8 cellular contexts compared by ENCODE assay signal in genomic region chr12:11877869-11878780, GRCh38.
DNase-seq lines count a peak whose midpoint lies in the region; ATAC-seq lines count a peak whose summit lies in the region.

No MANE protein-coding gene starts in this region.

- H3K27me3 Mint-ChIP-seq in activated CD4-positive, alpha-beta memory T cell treated with anti-CD3 and anti-CD28 coated beads for 36 hours, result no peaks in the 10 kb centered on the region
- H3K27me3 Mint-ChIP-seq in activated CD4-positive, alpha-beta memory T cell treated with anti-CD3 and anti-CD28 coated beads, Interleukin-2, amount 10 ng/mL, durations not matched to agents 7 days and 5 days, result no peaks in the 10 kb centered on the region
- no peaks in the 10 kb centered on the region for H3K27me3 Mint-ChIP-seq in effector memory CD8-positive, alpha-beta T cell

- 0 out of 2 replicates have a peak, but pooled peaks cover 12% of the 10 kb centered on the region for H3K36me3 ChIP-seq in SJSA1

- peaks cover 53% of the 10 kb centered on the region for H3K36me3 Mint-ChIP-seq in activated CD4-positive, alpha-beta memory T cell treated with anti-CD3 and anti-CD28 coated beads for 36 hours
- H3K36me3 Mint-ChIP-seq in activated CD4-positive, alpha-beta memory T cell treated with anti-CD3 and anti-CD28 coated beads, Interleukin-2, amount 10 ng/mL, durations not matched to agents 7 days and 5 days (ENCODE audit: low read depth), result peaks cover 57% of the 10 kb centered on the region
- peaks cover 86% of the 10 kb centered on the region for H3K36me3 Mint-ChIP-seq in stimulated activated effector memory CD8-positive, alpha-beta T cell treated with anti-CD3 and anti-CD28 coated beads, Interleukin-12 subunit alpha, Interleukin-12 subunit beta, amount 100 ng/mL, for 72 hours
- no peaks in the 10 kb centered on the region for H3K36me3 Mint-ChIP-seq in effector memory CD8-positive, alpha-beta T cell (ENCODE audit: insufficient read depth)

- peak overlapping the region; percentile 55 for H3K27ac Mint-ChIP-seq in activated CD4-positive, alpha-beta memory T cell treated with anti-CD3 and anti-CD28 coated beads for 36 hours
- no peak overlapping the region for H3K27ac Mint-ChIP-seq in activated CD4-positive, alpha-beta memory T cell treated with anti-CD3 and anti-CD28 coated beads, Interleukin-2, amount 10 ng/mL, durations not matched to agents 7 days and 5 days
- no peak overlapping the region for H3K27ac Mint-ChIP-seq in stimulated activated effector memory CD8-positive, alpha-beta T cell treated with anti-CD3 and anti-CD28 coated beads, Interleukin-12 subunit alpha, Interleukin-12 subunit beta, amount 100 ng/mL, for 72 hours
- H3K27ac Mint-ChIP-seq in effector memory CD8-positive, alpha-beta T cell, result no peak overlapping the region

- POLR2A ChIA-PET in activated CD4-positive, alpha-beta memory T cell treated with anti-CD3 and anti-CD28 coated beads for 36 hours (lab: Charles Lee), result interaction anchor here (1.1 to 1.3 kb wide), 2 partner anchors 24 to 132 kb away, joined by 3 to 4 read pairs; no protein-coding TSS in a partner anchor
- POLR2A ChIA-PET in activated CD4-positive, alpha-beta memory T cell treated with anti-CD3 and anti-CD28 coated beads, Interleukin-2, amount 10 ng/mL, durations not matched to agents 7 days and 5 days (lab: Charles Lee), result no interaction called here

- DNase-seq in activated CD4-positive, alpha-beta memory T cell treated with anti-CD3 and anti-CD28 coated beads for 36 hours, result peak; percentile 37
- no peak for DNase-seq in activated CD4-positive, alpha-beta memory T cell treated with anti-CD3 and anti-CD28 coated beads, Interleukin-2, amount 10 ng/mL, durations not matched to agents 7 days and 5 days
- DNase-seq in SJSA1 (ENCODE audit: low read depth in 1 of 2, low spot score in 2 of 2), result peak; percentile 76 to 78
- DNase-seq in glomerular visceral epithelial cell (ENCODE audit: extremely low spot score), result peak; percentile 74
- no peak for DNase-seq in stimulated activated effector memory CD8-positive, alpha-beta T cell treated with anti-CD3 and anti-CD28 coated beads, Interleukin-12 subunit alpha, Interleukin-12 subunit beta, amount 100 ng/mL, for 72 hours (ENCODE audit: low spot score in 2 of 2)
- no peak for DNase-seq in effector memory CD8-positive, alpha-beta T cell

- H3K4me3 ChIP-seq in SJSA1, result no peak overlapping the region
- H3K4me3 ChIP-seq in skin epidermis, result no peak overlapping the region

- no peaks in the 10 kb centered on the region for H3K27me3 ChIP-seq in SJSA1 (replicated peaks)

- ATAC-seq in stimulated activated effector memory CD8-positive, alpha-beta T cell treated with anti-CD3 and anti-CD28 coated beads, Interleukin-12 subunit alpha, Interleukin-12 subunit beta, amount 100 ng/mL, for 72 hours, result no peak
- no peak for ATAC-seq in HG03571 (IDR thresholded peaks at IDR 0.05; ENCODE audit: unreplicated experiment)
- ATAC-seq in effector memory CD8-positive, alpha-beta T cell (replicated peaks), result no peak

- no peak overlapping the region for H3K4me3 Mint-ChIP-seq in activated CD4-positive, alpha-beta memory T cell treated with anti-CD3 and anti-CD28 coated beads for 36 hours
- no peak overlapping the region for H3K4me3 Mint-ChIP-seq in activated CD4-positive, alpha-beta memory T cell treated with anti-CD3 and anti-CD28 coated beads, Interleukin-2, amount 10 ng/mL, durations not matched to agents 7 days and 5 days
- H3K4me3 Mint-ChIP-seq in stimulated activated effector memory CD8-positive, alpha-beta T cell treated with anti-CD3 and anti-CD28 coated beads, Interleukin-12 subunit alpha, Interleukin-12 subunit beta, amount 100 ng/mL, for 72 hours, result no peak overlapping the region
- no peak overlapping the region for H3K4me3 Mint-ChIP-seq in effector memory CD8-positive, alpha-beta T cell

- peak overlapping the region; percentile 15 for H3K27ac ChIP-seq in SJSA1
- peak overlapping the region in 17 of 21 experiments; percentile 10 to 63 (median 42) for H3K27ac ChIP-seq in skin epidermis

- intact Hi-C loops in activated CD4-positive, alpha-beta memory T cell treated with anti-CD3 and anti-CD28 coated beads for 36 hours (cut with micrococcal nuclease), result loop anchor here (2.0 to 5.0 kb wide), 4 partner anchors 66 to 226 kb away; no protein-coding TSS in a partner anchor

- no peaks in the 10 kb centered on the region for H3K9me3 Mint-ChIP-seq in activated CD4-positive, alpha-beta memory T cell treated with anti-CD3 and anti-CD28 coated beads for 36 hours
- no peaks in the 10 kb centered on the region for H3K9me3 Mint-ChIP-seq in activated CD4-positive, alpha-beta memory T cell treated with anti-CD3 and anti-CD28 coated beads, Interleukin-2, amount 10 ng/mL, durations not matched to agents 7 days and 5 days
- no peaks in the 10 kb centered on the region for H3K9me3 Mint-ChIP-seq in stimulated activated effector memory CD8-positive, alpha-beta T cell treated with anti-CD3 and anti-CD28 coated beads, Interleukin-12 subunit alpha, Interleukin-12 subunit beta, amount 100 ng/mL, for 72 hours
- no peaks in the 10 kb centered on the region for H3K9me3 Mint-ChIP-seq in effector memory CD8-positive, alpha-beta T cell

- CTCF ChIA-PET in activated CD4-positive, alpha-beta memory T cell treated with anti-CD3 and anti-CD28 coated beads for 36 hours (lab: Charles Lee), result interaction anchor here (0.6 to 0.7 kb wide), 2 partner anchors 155 to 260 kb away, joined by 3 read pairs; no protein-coding TSS in a partner anchor
- CTCF ChIA-PET in activated CD4-positive, alpha-beta memory T cell treated with anti-CD3 and anti-CD28 coated beads, Interleukin-2, amount 10 ng/mL, durations not matched to agents 7 days and 5 days (lab: Charles Lee), result no interaction called here

- H3K4me1 Mint-ChIP-seq in activated CD4-positive, alpha-beta memory T cell treated with anti-CD3 and anti-CD28 coated beads for 36 hours (ENCODE audit: low read depth), result peaks cover 51% of the 10 kb centered on the region
- peaks cover 39% of the 10 kb centered on the region for H3K4me1 Mint-ChIP-seq in activated CD4-positive, alpha-beta memory T cell treated with anti-CD3 and anti-CD28 coated beads, Interleukin-2, amount 10 ng/mL, durations not matched to agents 7 days and 5 days
- H3K4me1 Mint-ChIP-seq in stimulated activated effector memory CD8-positive, alpha-beta T cell treated with anti-CD3 and anti-CD28 coated beads, Interleukin-12 subunit alpha, Interleukin-12 subunit beta, amount 100 ng/mL, for 72 hours, result peaks cover 39% of the 10 kb centered on the region
- peaks cover 7 to 13% of the 10 kb centered on the region in 2 donors for H3K4me1 Mint-ChIP-seq in effector memory CD8-positive, alpha-beta T cell (ENCODE audit: low read depth in 2 of 2)

- H3K4me1 ChIP-seq in SJSA1 (replicated peaks), result peaks cover 45% of the 10 kb centered on the region

- no peaks in the 10 kb centered on the region for H3K9me3 ChIP-seq in SJSA1 (replicated peaks)

Comparison
In these comparisons a context has a peak if more than half of its experiments do, and no peak if none do; other contexts are left out.
1. DNase-seq: peak in activated CD4-positive, alpha-beta memory T cell treated with anti-CD3 and anti-CD28 coated beads for 36 hours (single experiment), SJSA1 (2 of 2) and glomerular visceral epithelial cell (single experiment); none in activated CD4-positive, alpha-beta memory T cell treated with anti-CD3 and anti-CD28 coated beads, Interleukin-2, amount 10 ng/mL, durations not matched to agents 7 days and 5 days (single experiment), stimulated activated effector memory CD8-positive, alpha-beta T cell treated with anti-CD3 and anti-CD28 coated beads, Interleukin-12 subunit alpha, Interleukin-12 subunit beta, amount 100 ng/mL, for 72 hours (0 of 2) and effector memory CD8-positive, alpha-beta T cell (0 of 3).